In genomic region chr4:178293601-178294000, GRCh38 we compare ENCODE assay signal across 23 cellular contexts.
"Had no signal": no experiment of that assay in that cellular context is flagged by ENCODE, and none has a peak within 500 bp of the region (broad histone marks: within the 10 kb centered on the region; RNA-seq: fewer than 3 reads in every experiment).

No MANE protein-coding gene starts in this region.

- ATAC-seq: activated CD8-positive, alpha-beta memory T cell treated with anti-CD3 and anti-CD28 coated beads, Interleukin-2, amount 10 ng/mL, durations not matched to agents 7 days and 5 days; T-helper 17 cell had no signal

- H3K4me3 ChIP-seq: breast epithelium, colonic mucosa, SJCRH30 had no signal

- DNase-seq: activated B cell treated with CpG ODN at 0.5 μM for 24 hours; activated CD4-positive, alpha-beta T cell treated with anti-CD3 and anti-CD28 coated beads for 1 hour; activated CD4-positive, alpha-beta T cell treated with anti-CD3 and anti-CD28 coated beads, Interleukin-2, amount 10 ng/mL, durations not matched to agents 24 days and 14 days; activated CD4-positive, alpha-beta T cell treated with anti-CD3 and anti-CD28 coated beads, Interleukin-2, amount 50 U/mL, for 48 hours; activated CD8-positive, alpha-beta memory T cell treated with anti-CD3 and anti-CD28 coated beads, Interleukin-2, amount 10 ng/mL, durations not matched to agents 7 days and 5 days; activated effector memory CD4-positive, alpha-beta T cell treated with Interleukin-2 at 50 U/mL for 16 hours; activated naive CD4-positive, alpha-beta T cell; activated T-cell treated with anti-CD3 and anti-CD28 coated beads, Interleukin-2, amount 50 U/mL, for 24 hours; aorta; caudate nucleus; colonic mucosa; Kasumi-1; NCI-H1048; NCI-H1417; NCI-H1930; NCI-H345; NCI-H510A treated with DMSO at 0.1 percent for 48 hours; NCI-H82; Right ventricle myocardium superior; SJCRH30; T-helper 17 cell; T-helper 9 cell had no signal

- H3K9me3 ChIP-seq: breast epithelium, colonic mucosa, SJCRH30 had no signal

- H3K27me3 ChIP-seq: breast epithelium, colonic mucosa, SJCRH30 had no signal

- H3K4me1 ChIP-seq: breast epithelium, colonic mucosa, SJCRH30 had no signal

- H3K36me3 ChIP-seq: breast epithelium, colonic mucosa, SJCRH30 had no signal

- H3K27ac ChIP-seq: breast epithelium, colonic mucosa, SJCRH30 had no signal
